21 cellular contexts compared by ENCODE assay signal in genomic region chr10:112580267-112580666, GRCh38.
"Had no signal": no experiment of that assay in that cellular context is flagged by ENCODE, and none has a peak within 500 bp of the region (broad histone marks: within the 10 kb centered on the region; RNA-seq: fewer than 3 reads in every experiment).

No MANE protein-coding gene starts in this region.

- H3K9me3 ChIP-seq: esophagus muscularis mucosa, gastrocnemius medialis, left ventricle myocardium inferior, prostate gland, thoracic aorta, transverse colon had no signal

- H3K4me1 ChIP-seq: gastrocnemius medialis, left ventricle myocardium inferior, parathyroid adenoma, prostate gland had no signal

- H3K36me3 ChIP-seq: esophagus muscularis mucosa, gastrocnemius medialis, prostate gland, thoracic aorta, transverse colon had no signal

- H3K9ac ChIP-seq: parathyroid adenoma had no signal

- ATAC-seq: gastrocnemius medialis; sciatic nerve; stimulated activated naive B cell treated with anti-CD40 and anti-IgM and Interleukin-4, amounts not matched to agents 10 μg/mL and 1 μg/mL and 100 μg/mL, for 72 hours; stimulated activated naive CD8-positive, alpha-beta T cell treated with anti-CD3 and anti-CD28 coated beads, Interleukin-15, amount 100 ng/mL, for 72 hours had no signal

- H3K4me3 ChIP-seq: esophagus muscularis mucosa, gastrocnemius medialis, left ventricle myocardium inferior, lung, prostate gland, skin epidermis, thoracic aorta, transverse colon had no signal

- DNase-seq: effector memory CD4-positive, alpha-beta T cell; gastrocnemius medialis; glutamatergic neuron; islet precursor cell; left ventricle myocardium inferior; mesenchymal stem cell; naive B cell; retina; stimulated activated CD4-positive, alpha-beta T cell treated with anti-CD3 and anti-CD28 coated beads, Interleukin-2, amount 100 ng/mL, for 24 hours; stimulated activated CD4-positive, alpha-beta T cell treated with anti-CD3 and anti-CD28 coated beads, Interleukin-4, amount 100 ng/mL, for 4 hours; stimulated activated naive B cell treated with anti-CD40 and anti-IgM and Interleukin-4, amounts not matched to agents 10 μg/mL and 1 μg/mL and 100 μg/mL, for 72 hours; stimulated activated naive CD8-positive, alpha-beta T cell treated with anti-CD3 and anti-CD28 coated beads, Interleukin-15, amount 100 ng/mL, for 72 hours; transverse colon had no signal

- H3K79me2 ChIP-seq: parathyroid adenoma had no signal

- H2AFZ ChIP-seq: parathyroid adenoma had no signal

- H3K27ac ChIP-seq: epithelial cell of prostate, esophagus muscularis mucosa, gastrocnemius medialis, left ventricle myocardium inferior, parathyroid adenoma, prostate gland, skin epidermis, thoracic aorta, transverse colon had no signal

- H3K27me3 ChIP-seq: esophagus muscularis mucosa, gastrocnemius medialis, transverse colon had no signal
